8 cellular contexts compared by ENCODE assay signal in genomic region chr11:8080674-8081590, GRCh38. TPM values are rescaled to one million over a fixed set of nuclear protein-coding genes. Genes with fewer than 3 reads are reported as not detected.
DNase-seq lines count a peak whose midpoint lies in the region; ATAC-seq and TF ChIP-seq lines count a peak whose summit lies in the region.

TUB (plus strand) TSS chr11:8081211; CDS start chr11:8081511, 300 bp downstream.

- no peak within 1 kb of the TSS for H3K27ac ChIP-seq in iPS-18a (ENCODE audit: low read length)

- H3K4me3 ChIP-seq in BE2C (ENCODE audit: low read depth, low read length) = peak within 1 kb of the TSS; percentile 76
- H3K4me3 ChIP-seq in astrocyte of the spinal cord (ENCODE audit: low read depth, low read length) = peak within 1 kb of the TSS; percentile 45
- H3K4me3 ChIP-seq in iPS-18a (ENCODE audit: low read length) = peak within 1 kb of the TSS; percentile 62
- H3K4me3 ChIP-seq in skeletal muscle satellite cell (ENCODE audit: low read length) = peak within 1 kb of the TSS; percentile 76

- H3K9me3 ChIP-seq in BE2C = no peaks in the 10 kb centered on the region
- no peaks in the 10 kb centered on the region for H3K9me3 ChIP-seq in iPS-18a (ENCODE audit: control insufficient read depth, low read depth, low read length)
- no peaks in the 10 kb centered on the region for H3K9me3 ChIP-seq in skeletal muscle satellite cell (replicated peaks; ENCODE audit: low read length)

- ATAC-seq in GM19351 (IDR thresholded peaks at IDR 0.05; ENCODE audit: unreplicated experiment) (no peak), GM18907 (IDR thresholded peaks at IDR 0.05; ENCODE audit: unreplicated experiment) (no peak)

- peak within 1 kb of the TSS; percentile 90 for H3K4me2 ChIP-seq in skeletal muscle satellite cell (ENCODE audit: low read length)

- DNase-seq in BE2C (peak; percentile 54), HuH-7 (ENCODE audit: low spot score) (peak; percentile 40), astrocyte of the spinal cord (ENCODE audit: low read depth, low spot score) (no peak), kidney glomerular epithelial cell (lab: John Stamatoyannopoulos, UW) (no peak)

- H3K4me1 ChIP-seq in BE2C = peaks cover 10% of the 10 kb centered on the region
- peaks cover 44% of the 10 kb centered on the region for H3K4me1 ChIP-seq in iPS-18a (ENCODE audit: control insufficient read depth, low read depth, low read length)
- peaks cover 11% of the 10 kb centered on the region for H3K4me1 ChIP-seq in skeletal muscle satellite cell (ENCODE audit: control insufficient read depth, insufficient read depth, low read length)

- H3K27me3 ChIP-seq in BE2C (no peaks in the 10 kb centered on the region), iPS-18a (ENCODE audit: control insufficient read depth, insufficient read depth, low read length) (peaks cover 28% of the 10 kb centered on the region), skeletal muscle satellite cell (ENCODE audit: control insufficient read depth, insufficient read depth, low read length) (peaks cover 19% of the 10 kb centered on the region)

- TF ChIP-seq CTCF in BE2C (IDR thresholded peaks at IDR 0.05; ENCODE audit: low read depth, low read length) = no peak
- TF ChIP-seq CTCF in astrocyte of the spinal cord (IDR thresholded peaks at IDR 0.05; ENCODE audit: low read depth, low read length) = no peak

- H3K36me3 ChIP-seq in BE2C (no peaks in the 10 kb centered on the region; the same call in 1 of the 2 replicates), iPS-18a (ENCODE audit: control insufficient read depth, low read depth, low read length) (no peaks in the 10 kb centered on the region), skeletal muscle satellite cell (ENCODE audit: insufficient read depth, low read length) (no peaks in the 10 kb centered on the region)

- in situ Hi-C loops in astrocyte of the spinal cord (cut with HindIII; ENCODE audit: low sequenced_read_pairs) = no loop called here

- H3K9ac ChIP-seq in iPS-18a (ENCODE audit: low read length) = peak within 1 kb of the TSS; percentile 51
- H3K9ac ChIP-seq in skeletal muscle satellite cell (ENCODE audit: low read depth, low read length) = peak within 1 kb of the TSS; percentile 74

RNA-seq across cellular contexts. Expression of gene TUB, which starts in this region (rescaled TPM):
- polyA plus RNA-seq in BE2C (2012; ENCODE audit: insufficient read depth, insufficient read length, low read depth) = 17.7 TPM
- 4.1 and 4.8 TPM in 2 replicates for total RNA-seq in skeletal muscle satellite cell (2012; rRNA removed)

Comparison
In these comparisons a context has a peak if more than half of its experiments do, and no peak if none do; other contexts are left out.
1. DNase-seq: peak in BE2C (single experiment) and HuH-7 (single experiment); none in astrocyte of the spinal cord (single experiment) and kidney glomerular epithelial cell (single experiment).
2. Peak in every context shown above with its lines, with median percentiles within 50 percentile points of each other: H3K4me3 ChIP-seq.